8 cellular contexts compared by ENCODE assay signal in the genomic region with DNA sequence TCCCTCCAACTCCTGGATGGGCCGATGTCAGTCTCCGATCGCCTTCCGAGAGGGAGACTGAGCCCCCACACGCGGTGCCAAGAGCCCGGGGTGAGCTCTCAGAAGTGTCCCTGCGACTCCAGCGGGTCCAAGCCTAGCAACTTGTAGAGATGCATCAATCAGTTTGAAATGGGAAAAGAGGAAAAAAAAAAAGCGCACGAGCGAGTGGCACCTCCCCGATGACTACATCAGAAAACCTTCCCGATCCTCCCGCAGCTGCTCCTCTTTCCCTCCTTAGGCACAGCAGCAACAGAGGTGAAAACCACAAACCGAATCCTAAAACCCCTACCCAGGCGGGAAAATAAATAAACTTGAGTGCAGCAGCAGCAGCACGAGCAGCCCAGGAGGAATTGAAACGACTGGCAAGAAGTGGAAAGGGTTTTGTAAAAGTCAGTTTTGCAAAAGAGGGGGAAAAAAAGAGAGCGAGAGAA. TPM values are rescaled to one million over a fixed set of nuclear protein-coding genes. Genes with fewer than 3 reads are reported as not detected.
DNase-seq lines count a peak whose midpoint lies in the region; ATAC-seq, FAIRE-seq and TF ChIP-seq lines count a peak whose summit lies in the region.

No MANE protein-coding gene starts in this region.

- peak; percentile 78 for DNase-seq in ACHN
- peak; percentile 4 for DNase-seq in GM12892 (ENCODE audit: insufficient read length)
- peak; percentile 12 for DNase-seq in NCI-H2107 (lab: John Stamatoyannopoulos, UW)
- peak; percentile 67 for DNase-seq in hepatic stellate cell (ENCODE audit: low spot score)
- no peak for DNase-seq in sigmoid colon
- DNase-seq in ecto neural progenitor cell (ENCODE audit: low spot score): no peak

- in situ Hi-C loops in ACHN (cut with HindIII; ENCODE audit: low pct_ligation_motif_present, low pct_unique_long_range_greater_than_20kb, low sequenced_read_pairs): no loop called here

- FAIRE-seq in GM12892 (lab: Jason Lieb, UNC): peak; percentile 48

- H3K27me3 Mint-ChIP-seq in activated naive CD8-positive, alpha-beta T cell: peaks cover 38% of the 10 kb centered on the region

- peak overlapping the region; percentile 59 to 79 (median 74) for H3K27ac ChIP-seq in sigmoid colon

- H3K9me3 Mint-ChIP-seq in activated naive CD8-positive, alpha-beta T cell (ENCODE audit: low read depth): no peaks in the 10 kb centered on the region

- peak overlapping the region; percentile 47 to 68 (median 66) for H3K4me3 ChIP-seq in sigmoid colon

- peaks cover 0 to 30% (median 25%) of the 10 kb centered on the region in 4 donors for H3K4me1 ChIP-seq in sigmoid colon

- no peak overlapping the region for H3K27ac Mint-ChIP-seq in activated naive CD8-positive, alpha-beta T cell

- no peaks in the 10 kb centered on the region for H3K36me3 ChIP-seq in sigmoid colon

- no peak for TF ChIP-seq CTCF in sigmoid colon (IDR thresholded peaks at IDR 0.05)

- H3K9me3 ChIP-seq in sigmoid colon: no peaks in the 10 kb centered on the region

- H3K27me3 ChIP-seq in sigmoid colon: peaks cover 0 to 23% (median 0%) of the 10 kb centered on the region in 3 donors

- intact Hi-C loops in sigmoid colon (cut with DNase I): loop anchor here (5.0 kb wide), 2 partner anchors 99 to 309 kb away; no protein-coding TSS in a partner anchor

- peaks cover 26% of the 10 kb centered on the region for H3K4me1 Mint-ChIP-seq in activated naive CD8-positive, alpha-beta T cell (ENCODE audit: low read depth)

- TF ChIP-seq EP300 in sigmoid colon (IDR thresholded peaks at IDR 0.05): no peak

- WGBS in sigmoid colon, 2 donors: 0% methylated on average over 20 of the region's 20 CpGs

- H3K4me3 Mint-ChIP-seq in activated naive CD8-positive, alpha-beta T cell: peak overlapping the region; percentile 83

- no peaks in the 10 kb centered on the region for H3K36me3 Mint-ChIP-seq in activated naive CD8-positive, alpha-beta T cell

- ATAC-seq in GM21529 (IDR thresholded peaks at IDR 0.05; ENCODE audit: unreplicated experiment): no peak

- no peak for TF ChIP-seq POLR2A in GM12892 (IDR thresholded peaks at IDR 0.05; ENCODE audit: low read depth, low read length)
- TF ChIP-seq POLR2A in sigmoid colon (IDR thresholded peaks at IDR 0.05): no peak

RNA-seq across cellular contexts. Expression of gene EFNA5, which starts 1.0 kb away (rescaled TPM):
- polyA plus RNA-seq in GM12892 (2012; ENCODE audit: missing spikeins): 4.1 TPM
- total RNA-seq in sigmoid colon: 10 to 100 TPM in 1 of 4 donors, 1 to 10 TPM in 3; 6.8 to 10.8 (median 9.6) TPM
- 1 to 10 TPM in 2 of 3 donors, under 1 TPM in 1; 0.60 to 4.4 (median 1.4) TPM for polyA plus RNA-seq in sigmoid colon

Comparison
In these comparisons a context has a peak if more than half of its experiments do, and no peak if none do; other contexts are left out.
1. DNase-seq: peak in ACHN (single experiment), GM12892 (single experiment), NCI-H2107 (single experiment) and hepatic stellate cell (single experiment); none in sigmoid colon (single experiment) and ecto neural progenitor cell (single experiment).